ENCODE assay signal across 16 cellular contexts in genomic region chr7:103702982-103703381, GRCh38.
DNase-seq lines count a peak whose midpoint lies in the region; ATAC-seq, FAIRE-seq and TF ChIP-seq lines count a peak whose summit lies in the region.
"Had no signal": no experiment of that assay in that cellular context is flagged by ENCODE, and none has a peak within 500 bp of the region (broad histone marks: within the 10 kb centered on the region; RNA-seq: fewer than 3 reads in every experiment).

No MANE protein-coding gene starts in this region.

- H3K9ac ChIP-seq in HepG2 (ENCODE audit: insufficient read depth, low read depth, low read length) (no peak overlapping the region), K562 (ENCODE audit: insufficient read depth in 1 of 2, low read depth in 2 of 2, low read length in 2 of 2) (no peak overlapping the region)
- H3K9ac ChIP-seq: BLaER1 treated with 17β-estradiol and CSF1 and Interleukin-3, amounts not matched to agents 10 nM and 100 nM had no signal

- H3K4me3 ChIP-seq in HepG2 (replicated peaks in 1 of 3; ENCODE audit: insufficient read depth in 1 of 3, low read depth in 2 of 3, low read length in 3 of 3) (no peak overlapping the region), right lobe of liver (no peak overlapping the region), K562 (no peak overlapping the region), upper lobe of right lung (no peak overlapping the region)
- H3K4me3 ChIP-seq: BLaER1 treated with 17β-estradiol and CSF1 and Interleukin-3, amounts not matched to agents 10 nM and 100 nM; HAP-1 had no signal

- H2AFZ ChIP-seq in HepG2 (ENCODE audit: low read length): no peak overlapping the region
- no peak overlapping the region for H2AFZ ChIP-seq in K562 (ENCODE audit: low read depth, low read length)

- TF ChIP-seq POLR2A in HepG2 (IDR thresholded peaks at IDR 0.05; ENCODE audit: insufficient read depth in 1 of 2, low read depth in 2 of 2, low read length in 2 of 2) (no peak), right lobe of liver (IDR thresholded peaks at IDR 0.05) (no peak), K562 (conservative IDR thresholded peaks at IDR 0.05) (no peak)

- TF ChIP-seq CTCF in HepG2 (CRISPR knock-in tag; IDR thresholded peaks at IDR 0.05): no peak
- TF ChIP-seq CTCF in right lobe of liver (IDR thresholded peaks at IDR 0.05): no peak
- no peak for TF ChIP-seq CTCF in K562 (IDR thresholded peaks at IDR 0.05 in 2 of 3, conservative IDR thresholded peaks at IDR 0.05 in 1 of 3; ENCODE audit: insufficient read depth in 2 of 3, low read depth in 1 of 3, low read length in 3 of 3)
- no peak for TF ChIP-seq CTCF in foreskin keratinocyte (conservative IDR thresholded peaks at IDR 0.05)
- no peak for TF ChIP-seq CTCF in upper lobe of right lung (IDR thresholded peaks at IDR 0.05)
- TF ChIP-seq CTCF in Calu3 (IDR thresholded peaks at IDR 0.05; ENCODE audit: unreplicated experiment): no peak

- in situ Hi-C loops in HepG2 (cut with HindIII; ENCODE audit: extremely low pct_ligation_motif_present, low pct_unique_long_range_greater_than_20kb): no loop called here
- in situ Hi-C loops in K562 (cut with MboI): no loop called here

- H3K9me3 ChIP-seq in HepG2 (ENCODE audit: low read length) (no peaks in the 10 kb centered on the region), right lobe of liver (no peaks in the 10 kb centered on the region), K562 (replicated peaks; ENCODE audit: control insufficient read depth, insufficient read depth, low read depth, low read length) (no peaks in the 10 kb centered on the region), upper lobe of right lung (no peaks in the 10 kb centered on the region)
- H3K9me3 ChIP-seq: BLaER1 treated with 17β-estradiol and CSF1 and Interleukin-3, amounts not matched to agents 10 nM and 100 nM; HAP-1 had no signal

- no peaks in the 10 kb centered on the region for H3K9me3 Mint-ChIP-seq in Calu3 (ENCODE audit: low read depth, unreplicated experiment)
- H3K9me3 Mint-ChIP-seq: CD8-positive, alpha-beta T cell had no signal

- POLR2A ChIA-PET in HepG2 (lab: Yijun Ruan, JAX): no interaction called here
- POLR2A ChIA-PET in K562 (lab: Yijun Ruan, JAX): interaction anchor here (0.6 to 0.9 kb wide), 2 partner anchors 10 to 1241 kb away, joined by 3 read pairs; no protein-coding TSS in a partner anchor

- H3K27ac ChIP-seq in HepG2 (ENCODE audit: extremely low read length, insufficient read depth, low read length): no peak overlapping the region
- H3K27ac ChIP-seq in right lobe of liver: no peak overlapping the region
- H3K27ac ChIP-seq in K562 (ENCODE audit: extremely low read depth, low read depth, low read length): no peak overlapping the region
- no peak overlapping the region for H3K27ac ChIP-seq in foreskin keratinocyte
- H3K27ac ChIP-seq in upper lobe of right lung: no peak overlapping the region
- H3K27ac ChIP-seq: BLaER1 treated with 17β-estradiol and CSF1 and Interleukin-3, amounts not matched to agents 10 nM and 100 nM had no signal

- peaks cover 7% of the 10 kb centered on the region for H3K4me1 Mint-ChIP-seq in Calu3 (ENCODE audit: low read depth, unreplicated experiment)
- H3K4me1 Mint-ChIP-seq: B cell had no signal

- 88% methylated on average over 3 of the region's 3 CpGs for WGBS in HepG2 (ENCODE audit: low lambda C conversion rate)
- no CpG with 5 or more reads among the region's 3 CpGs for WGBS in right lobe of liver (ENCODE audit: insufficient coverage, low coverage, low lambda C conversion rate, missing lambda C conversion rate)
- WGBS in K562 (ENCODE audit: insufficient coverage, low coverage, missing lambda C conversion rate): 48% methylated on average over 3 of the region's 3 CpGs

- TF ChIP-seq EP300 in HepG2 (IDR thresholded peaks at IDR 0.05; ENCODE audit: low read depth in 2 of 2, low read length in 2 of 2) (no peak), HepG2 (CRISPR knock-in tag; IDR thresholded peaks at IDR 0.05; ENCODE audit: borderline replicate concordance) (no peak), K562 (IDR thresholded peaks at IDR 0.05; ENCODE audit: low read length) (no peak)

- H4K20me1 ChIP-seq in HepG2 (ENCODE audit: insufficient read depth, low read length): no peaks in the 10 kb centered on the region
- no peaks in the 10 kb centered on the region for H4K20me1 ChIP-seq in K562 (replicated peaks; ENCODE audit: control insufficient read depth, insufficient read depth, low read length)
- H4K20me1 ChIP-seq: BLaER1 treated with 17β-estradiol and CSF1 and Interleukin-3, amounts not matched to agents 10 nM and 100 nM had no signal

- BruUV-seq in HepG2 (replicated peaks; lab: Mats Ljungman, UMichigan) (no TSS peak), K562 (replicated peaks; lab: Mats Ljungman, UMichigan) (no TSS peak), Calu3 (replicated peaks; lab: Mats Ljungman, UMichigan) (no TSS peak)

- no peak overlapping the region for H3K4me3 Mint-ChIP-seq in Calu3 (ENCODE audit: low read depth, unreplicated experiment)
- H3K4me3 Mint-ChIP-seq: B cell; CD8-positive, alpha-beta T cell had no signal

- H3K27ac Mint-ChIP-seq in Calu3 (ENCODE audit: unreplicated experiment): no peak overlapping the region
- H3K27ac Mint-ChIP-seq: B cell; CD8-positive, alpha-beta T cell had no signal

- no peak for FAIRE-seq in HepG2 (lab: Jason Lieb, UNC)
- no peak for FAIRE-seq in K562 (lab: Jason Lieb, UNC)

- H3K4me1 ChIP-seq in HepG2 (ENCODE audit: insufficient read depth, low read length) (peaks cover 24% of the 10 kb centered on the region), right lobe of liver (no peaks in the 10 kb centered on the region), K562 (replicated peaks in 1 of 2; ENCODE audit: control insufficient read depth in 2 of 2, insufficient read depth in 2 of 2, low read length in 2 of 2) (no peaks in the 10 kb centered on the region), foreskin keratinocyte (no peaks in the 10 kb centered on the region), upper lobe of right lung (no peaks in the 10 kb centered on the region)
- H3K4me1 ChIP-seq: BLaER1 treated with 17β-estradiol and CSF1 and Interleukin-3, amounts not matched to agents 10 nM and 100 nM; HAP-1 had no signal

- intact Hi-C loops in HepG2 (cut with micrococcal nuclease; ENCODE audit: unreplicated experiment) (no loop called here), right lobe of liver (cut with DNase I) (no loop called here), K562 (cut with micrococcal nuclease) (no loop called here), upper lobe of right lung (cut with DNase I) (no loop called here), Calu3 (cut with micrococcal nuclease; ENCODE audit: unreplicated experiment) (no loop called here), left ventricle myocardium superior (cut with micrococcal nuclease) (no loop called here)

- no peaks in the 10 kb centered on the region for H3K79me2 ChIP-seq in HepG2 (ENCODE audit: insufficient read depth, low read length)
- H3K79me2 ChIP-seq in K562 (ENCODE audit: control insufficient read depth, insufficient read depth, low read length): no peaks in the 10 kb centered on the region

- DNase-seq in HepG2 (ENCODE audit: low spot score) (no peak), right lobe of liver (no peak), K562 (ENCODE audit: extremely low read depth in 1 of 4, low spot score in 3 of 4) (no peak), foreskin keratinocyte (no peak), upper lobe of right lung (no peak), Calu3 (no peak), left ventricle myocardium superior (no peak)
- no peak for DNase-seq in activated effector memory CD4-positive, alpha-beta T cell treated with anti-CD3 and anti-CD28 coated beads, Interleukin-2, amount 50 U/mL, for 16 hours
- DNase-seq: 8988T; CD8-positive, alpha-beta T cell; DMS153; DMS79; GF-D8 had no signal

- H3K36me3 ChIP-seq in HepG2 (replicated peaks in 1 of 2; ENCODE audit: control insufficient read depth in 1 of 2, insufficient read depth in 2 of 2, low read length in 2 of 2) (peaks cover 0 to 10% of the 10 kb centered on the region in 2 experiments; a peak in 2 of 5 replicates), right lobe of liver (no peaks in the 10 kb centered on the region), K562 (ENCODE audit: control insufficient read depth, insufficient read depth, low read length) (no peaks in the 10 kb centered on the region), upper lobe of right lung (no peaks in the 10 kb centered on the region)
- H3K36me3 ChIP-seq: BLaER1 treated with 17β-estradiol and CSF1 and Interleukin-3, amounts not matched to agents 10 nM and 100 nM; HAP-1 had no signal

- H3K27me3 ChIP-seq in HepG2 (ENCODE audit: control insufficient read depth in 1 of 2, insufficient read depth in 2 of 2, low read length in 2 of 2) (no peaks in the 10 kb centered on the region), right lobe of liver (no peaks in the 10 kb centered on the region), K562 (ENCODE audit: control insufficient read depth in 2 of 2, insufficient read depth in 2 of 2, low read length in 2 of 2) (no peaks in the 10 kb centered on the region), foreskin keratinocyte (peaks cover 9% of the 10 kb centered on the region), upper lobe of right lung (no peaks in the 10 kb centered on the region)
- H3K27me3 ChIP-seq: BLaER1 treated with 17β-estradiol and CSF1 and Interleukin-3, amounts not matched to agents 10 nM and 100 nM had no signal

- no peaks in the 10 kb centered on the region for H3K9me1 ChIP-seq in K562 (ENCODE audit: control insufficient read depth, insufficient read depth, low read length)

- H3K27me3 Mint-ChIP-seq in Calu3 (ENCODE audit: unreplicated experiment): no peaks in the 10 kb centered on the region
- H3K27me3 Mint-ChIP-seq: B cell had no signal

- H3K36me3 Mint-ChIP-seq in Calu3 (ENCODE audit: insufficient read depth, unreplicated experiment): no peaks in the 10 kb centered on the region
- H3K36me3 Mint-ChIP-seq: CD8-positive, alpha-beta T cell had no signal

- ATAC-seq in HepG2: 0 out of 3 replicates have a peak, but pooled peaks have one; percentile 29
- no peak for ATAC-seq in right lobe of liver
- peak; percentile 70 for ATAC-seq in K562
- peak; percentile 18 for ATAC-seq in foreskin keratinocyte
- peak; percentile 30 for ATAC-seq in upper lobe of right lung
- ATAC-seq in left ventricle myocardium superior: no peak
- ATAC-seq: CD8-positive, alpha-beta T cell had no signal

- CTCF ChIA-PET in HepG2 (lab: Yijun Ruan, JAX; ENCODE audit: low intra/inter-chr PET ratio, low total read pairs) (no interaction called here), K562 (lab: Yijun Ruan, JAX; ENCODE audit: low intra/inter-chr PET ratio) (no interaction called here), Calu3 (lab: Charles Lee) (interaction anchor here (0.9 kb wide), 1 partner anchor 24 kb away, joined by 3 read pairs; no protein-coding TSS in a partner anchor)

- no peak overlapping the region for H3K4me2 ChIP-seq in HepG2 (ENCODE audit: low read depth, low read length)
- no peak overlapping the region for H3K4me2 ChIP-seq in K562 (ENCODE audit: insufficient read depth, low read length)
- H3K4me2 ChIP-seq: BLaER1 treated with 17β-estradiol and CSF1 and Interleukin-3, amounts not matched to agents 10 nM and 100 nM had no signal

- no peak for TF ChIP-seq RAD21 in HepG2 (CRISPR knock-in tag; IDR thresholded peaks at IDR 0.05)
- no peak for TF ChIP-seq RAD21 in K562 (CRISPR knock-in tag; conservative IDR thresholded peaks at IDR 0.05 in 1 of 2, IDR thresholded peaks at IDR 0.05 in 1 of 2)

TF ChIP-seq in HepG2, 621 proteins besides CTCF, POLR2A, EP300 and RAD21 (continues in another document):
- no peak for TF ChIP-seq SRSF1 (optimal IDR thresholded peaks at IDR 0.05; ENCODE audit: low read depth, low read length)

Comparison
In these comparisons a context has a peak if more than half of its experiments do, and no peak if none do; other contexts are left out.
1. ATAC-seq: peak in HepG2 (single experiment), K562 (single experiment), foreskin keratinocyte (single experiment) and upper lobe of right lung (single experiment); none in right lobe of liver (0 of 4) and left ventricle myocardium superior (single experiment).
2. Of the 241 proteins assayed by ChIP-seq in both HepG2 and K562: peak only in HepG2: none; only in K562: MEIS2 and PRDM10; in both: none; in neither: 239.